ENCODE assay signal across 10 cellular contexts in genomic region chr20:3690413-3690812, GRCh38. TPM values are rescaled to one million over a fixed set of nuclear protein-coding genes. Genes with fewer than 3 reads are reported as not detected.
"Had no signal": no experiment of that assay in that cellular context is flagged by ENCODE, and none has a peak within 500 bp of the region (broad histone marks: within the 10 kb centered on the region; RNA-seq: fewer than 3 reads in every experiment).

No MANE protein-coding gene starts in this region.

- H3K36me3 Mint-ChIP-seq: IgD-negative memory B cell had no signal

- H3K9me3 ChIP-seq: HAP-1 had no signal

- H3K27ac Mint-ChIP-seq: HFFc6, IgD-negative memory B cell had no signal

- H3K36me3 ChIP-seq: HAP-1 had no signal

- H3K27me3 Mint-ChIP-seq: IgD-negative memory B cell had no signal

- H3K9me3 Mint-ChIP-seq: HFFc6, IgD-negative memory B cell had no signal

- H3K27ac ChIP-seq: HL-60 had no signal

- H3K4me3 Mint-ChIP-seq: HFFc6, IgD-negative memory B cell had no signal

- ATAC-seq: HCT116 had no signal

- H3K4me1 ChIP-seq: HAP-1 had no signal

- H3K4me1 Mint-ChIP-seq: IgD-negative memory B cell had no signal

- DNase-seq: GOT3, H7, HFFc6, KG1 had no signal

- H3K4me3 ChIP-seq: HAP-1 had no signal

RNA-seq across cellular contexts. Expression of gene ADAM33, which starts 8.6 kb away (rescaled TPM):
- total RNA-seq: H4, HT1080 had no signal
- polyA plus RNA-seq: IgD-negative memory B cell had no signal

RNA-seq across cellular contexts. Expression of gene SIGLEC1, which starts 22.0 kb away (rescaled TPM):
- total RNA-seq: H4, H7, HFFc6, HT1080 had no signal
- polyA plus RNA-seq: IgD-negative memory B cell had no signal

RNA-seq across cellular contexts. Expression of gene GFRA4, which starts 27.2 kb away (rescaled TPM):
- total RNA-seq: H4, H7, HFFc6, HT1080 had no signal
- polyA plus RNA-seq: IgD-negative memory B cell had no signal

RNA-seq across cellular contexts. Expression of gene HSPA12B, which starts 42.1 kb away (rescaled TPM):
- total RNA-seq: HFFc6, HT1080 had no signal
- polyA plus RNA-seq: IgD-negative memory B cell had no signal
